ENCODE assay signal across 1 cellular context in the genomic region with DNA sequence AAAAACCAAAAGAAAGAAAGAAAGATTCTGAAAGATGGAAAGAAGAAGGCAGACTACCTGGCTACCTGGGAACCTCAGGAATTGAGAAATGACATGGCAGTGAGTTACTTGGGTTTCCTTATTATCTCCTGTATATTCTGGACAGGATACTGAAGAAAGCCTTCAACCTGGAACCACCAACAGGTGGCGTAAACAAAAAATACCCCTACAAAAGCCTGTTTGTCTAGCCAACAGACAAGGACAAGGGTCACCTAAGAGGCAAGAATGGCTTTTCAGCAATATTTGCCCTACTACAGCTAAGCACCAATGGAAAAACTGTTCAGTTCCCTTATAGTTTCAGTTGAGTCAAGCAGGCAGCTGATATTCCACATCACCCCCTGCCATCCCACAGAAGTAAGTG.
TF ChIP-seq lines count a peak whose summit lies in the region.

No MANE protein-coding gene starts in this region.

TF ChIP-seq in HepG2, 621 proteins besides CTCF, POLR2A, EP300 and RAD21:
- TF ChIP-seq HOMEZ (CRISPR knock-in tag; IDR thresholded peaks at IDR 0.05; ENCODE audit: low read depth): peak; percentile 55; the same call in 1 of the 2 replicates
- TF ChIP-seq TOE1 (CRISPR knock-in tag; IDR thresholded peaks at IDR 0.05): no peak
- no peak for TF ChIP-seq GPN1 (CRISPR knock-in tag; IDR thresholded peaks at IDR 0.05; ENCODE audit: borderline replicate concordance)
- peak; percentile 43 for TF ChIP-seq ZMYM4 (CRISPR knock-in tag; IDR thresholded peaks at IDR 0.05)
- TF ChIP-seq STAG1 (CRISPR knock-in tag; IDR thresholded peaks at IDR 0.05): peak; percentile 27; the same call in 1 of the 2 replicates
- TF ChIP-seq HNF4A (CRISPR knock-in tag; IDR thresholded peaks at IDR 0.05): 0 out of 2 replicates have a peak, but pooled peaks have one; percentile 25
- TF ChIP-seq POGZ (CRISPR knock-in tag; IDR thresholded peaks at IDR 0.05): 0 out of 2 replicates have a peak, but pooled peaks have one; percentile 28
- TF ChIP-seq PPARG (CRISPR knock-in tag; conservative IDR thresholded peaks at IDR 0.05): 0 out of 2 replicates have a peak, but pooled peaks have one; percentile 15
